ENCODE assay signal across 1 cellular context in the genomic region with DNA sequence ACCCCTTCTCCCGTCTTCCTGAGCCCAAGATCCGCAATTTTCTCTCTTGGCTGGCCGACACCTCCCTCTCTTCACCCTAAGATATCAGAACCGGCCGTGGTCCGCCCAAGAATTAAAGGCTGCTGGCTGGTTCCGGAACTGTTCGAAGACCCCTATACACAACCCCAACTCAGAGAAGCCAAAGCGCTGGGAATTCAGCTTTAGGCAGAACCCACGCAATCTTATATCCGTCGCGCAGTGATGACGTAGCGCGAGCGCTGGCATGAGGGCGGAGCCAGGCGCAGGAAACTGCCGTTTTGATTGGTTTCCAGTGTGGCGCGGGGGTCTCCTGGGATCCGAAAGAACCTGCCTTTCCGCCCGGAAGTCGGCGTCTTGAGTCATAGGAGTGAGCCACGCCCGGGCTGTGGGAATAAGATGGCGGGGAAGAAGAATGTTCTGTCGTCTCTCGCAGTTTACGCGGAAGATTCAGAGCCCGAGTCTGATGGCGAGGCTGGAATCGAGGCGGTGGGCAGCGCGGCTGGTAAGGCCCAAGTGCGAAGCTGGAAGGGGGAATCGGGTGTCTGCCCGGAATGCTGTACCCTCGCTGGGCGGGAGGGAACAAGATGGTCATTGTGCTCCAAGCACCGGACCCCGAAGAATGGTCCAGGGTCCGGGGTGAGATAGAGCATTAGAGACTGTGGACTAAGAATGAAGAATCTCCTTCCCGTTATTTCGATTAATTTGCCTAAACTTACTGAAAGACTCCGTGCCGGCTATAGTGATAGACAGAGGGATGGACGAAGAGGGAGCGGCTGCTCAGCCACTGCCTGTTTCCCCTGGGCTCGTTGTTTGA.
TF ChIP-seq lines count a peak whose summit lies in the region.

A gene (minus strand): TSS at position 196 of the 832 bp plus-strand sequence. CDS start 597 bp downstream, outside the sequence.
A gene (plus strand): TSS at position 380 of the 832 bp plus-strand sequence. CDS start 35 bp downstream, at position 415.

TF ChIP-seq in GM12878, 131 proteins besides CTCF, POLR2A, EP300 and RAD21 (continued from another document):
- no peak for TF ChIP-seq ZBED1 (IDR thresholded peaks at IDR 0.05; ENCODE audit: borderline replicate concordance)
- peak; percentile 98 for TF ChIP-seq YY1 (IDR thresholded peaks at IDR 0.05; ENCODE audit: low read depth, low read length)
- TF ChIP-seq NFXL1 (IDR thresholded peaks at IDR 0.05; ENCODE audit: borderline replicate concordance) = no peak
- TF ChIP-seq KDM1A (IDR thresholded peaks at IDR 0.05; ENCODE audit: borderline replicate concordance) = no peak
- TF ChIP-seq, protein P1, sequence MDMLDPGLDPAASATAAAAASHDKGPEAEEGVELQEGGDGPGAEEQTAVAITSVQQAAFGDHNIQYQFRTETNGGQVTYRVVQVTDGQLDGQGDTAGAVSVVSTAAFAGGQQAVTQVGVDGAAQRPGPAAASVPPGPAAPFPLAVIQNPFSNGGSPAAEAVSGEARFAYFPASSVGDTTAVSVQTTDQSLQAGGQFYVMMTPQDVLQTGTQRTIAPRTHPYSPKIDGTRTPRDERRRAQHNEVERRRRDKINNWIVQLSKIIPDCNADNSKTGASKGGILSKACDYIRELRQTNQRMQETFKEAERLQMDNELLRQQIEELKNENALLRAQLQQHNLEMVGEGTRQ (IDR thresholded peaks at IDR 0.05; ENCODE audit: borderline replicate concordance, low read depth, low read length) = no peak; the same call in 1 of the 2 replicates
- no peak for TF ChIP-seq ESRRA (IDR thresholded peaks at IDR 0.05; ENCODE audit: low read length)
- 0 out of 2 replicates have a peak, but pooled peaks have one; percentile 8 for TF ChIP-seq NRF1 (conservative IDR thresholded peaks at IDR 0.05; ENCODE audit: low read depth, low read length)
- TF ChIP-seq TARDBP (IDR thresholded peaks at IDR 0.05; ENCODE audit: borderline replicate concordance) = 0 out of 2 replicates have a peak, but pooled peaks have one; percentile 42
- TF ChIP-seq ETV6 (conservative IDR thresholded peaks at IDR 0.05 in 1 of 2, IDR thresholded peaks at IDR 0.05 in 1 of 2; ENCODE audit: borderline replicate concordance in 1 of 2, low read depth in 1 of 2) = 0 out of 4 replicates have a peak, but pooled peaks of 1 of the 2 experiments have one; percentile 5
- no peak for TF ChIP-seq NR2F1 (conservative IDR thresholded peaks at IDR 0.05)
- peak; percentile 59; the same call in 1 of the 2 replicates for TF ChIP-seq FOXK2 (IDR thresholded peaks at IDR 0.05)
- TF ChIP-seq SUPT20H (IDR thresholded peaks at IDR 0.05; ENCODE audit: borderline replicate concordance, control insufficient read depth, low read depth, low read length) = no peak
- no peak for TF ChIP-seq DPF2 (IDR thresholded peaks at IDR 0.05)
- no peak for TF ChIP-seq FOS (IDR thresholded peaks at IDR 0.05; ENCODE audit: borderline replicate concordance, extremely low read depth, insufficient read length)
- 0 out of 2 replicates have a peak, but pooled peaks have one; percentile 26 for TF ChIP-seq TBL1XR1 (IDR thresholded peaks at IDR 0.05; ENCODE audit: low read depth, low read length)
- TF ChIP-seq RBBP5 (conservative IDR thresholded peaks at IDR 0.05) = no peak
- TF ChIP-seq, protein P2, sequence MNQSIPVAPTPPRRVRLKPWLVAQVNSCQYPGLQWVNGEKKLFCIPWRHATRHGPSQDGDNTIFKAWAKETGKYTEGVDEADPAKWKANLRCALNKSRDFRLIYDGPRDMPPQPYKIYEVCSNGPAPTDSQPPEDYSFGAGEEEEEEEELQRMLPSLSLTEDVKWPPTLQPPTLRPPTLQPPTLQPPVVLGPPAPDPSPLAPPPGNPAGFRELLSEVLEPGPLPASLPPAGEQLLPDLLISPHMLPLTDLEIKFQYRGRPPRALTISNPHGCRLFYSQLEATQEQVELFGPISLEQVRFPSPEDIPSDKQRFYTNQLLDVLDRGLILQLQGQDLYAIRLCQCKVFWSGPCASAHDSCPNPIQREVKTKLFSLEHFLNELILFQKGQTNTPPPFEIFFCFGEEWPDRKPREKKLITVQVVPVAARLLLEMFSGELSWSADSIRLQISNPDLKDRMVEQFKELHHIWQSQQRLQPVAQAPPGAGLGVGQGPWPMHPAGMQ (IDR thresholded peaks at IDR 0.05; ENCODE audit: borderline replicate concordance) = no peak
- peak; percentile 99 for TF ChIP-seq CREB1 (IDR thresholded peaks at IDR 0.05; ENCODE audit: low read depth)
- TF ChIP-seq, protein P3, sequence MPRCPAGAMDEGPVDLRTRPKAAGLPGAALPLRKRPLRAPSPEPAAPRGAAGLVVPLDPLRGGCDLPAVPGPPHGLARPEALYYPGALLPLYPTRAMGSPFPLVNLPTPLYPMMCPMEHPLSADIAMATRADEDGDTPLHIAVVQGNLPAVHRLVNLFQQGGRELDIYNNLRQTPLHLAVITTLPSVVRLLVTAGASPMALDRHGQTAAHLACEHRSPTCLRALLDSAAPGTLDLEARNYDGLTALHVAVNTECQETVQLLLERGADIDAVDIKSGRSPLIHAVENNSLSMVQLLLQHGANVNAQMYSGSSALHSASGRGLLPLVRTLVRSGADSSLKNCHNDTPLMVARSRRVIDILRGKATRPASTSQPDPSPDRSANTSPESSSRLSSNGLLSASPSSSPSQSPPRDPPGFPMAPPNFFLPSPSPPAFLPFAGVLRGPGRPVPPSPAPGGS (IDR thresholded peaks at IDR 0.05; ENCODE audit: borderline replicate concordance, insufficient read depth, low read depth, low read length, poor library complexity, severe bottlenecking) = no peak
- TF ChIP-seq, protein P4, sequence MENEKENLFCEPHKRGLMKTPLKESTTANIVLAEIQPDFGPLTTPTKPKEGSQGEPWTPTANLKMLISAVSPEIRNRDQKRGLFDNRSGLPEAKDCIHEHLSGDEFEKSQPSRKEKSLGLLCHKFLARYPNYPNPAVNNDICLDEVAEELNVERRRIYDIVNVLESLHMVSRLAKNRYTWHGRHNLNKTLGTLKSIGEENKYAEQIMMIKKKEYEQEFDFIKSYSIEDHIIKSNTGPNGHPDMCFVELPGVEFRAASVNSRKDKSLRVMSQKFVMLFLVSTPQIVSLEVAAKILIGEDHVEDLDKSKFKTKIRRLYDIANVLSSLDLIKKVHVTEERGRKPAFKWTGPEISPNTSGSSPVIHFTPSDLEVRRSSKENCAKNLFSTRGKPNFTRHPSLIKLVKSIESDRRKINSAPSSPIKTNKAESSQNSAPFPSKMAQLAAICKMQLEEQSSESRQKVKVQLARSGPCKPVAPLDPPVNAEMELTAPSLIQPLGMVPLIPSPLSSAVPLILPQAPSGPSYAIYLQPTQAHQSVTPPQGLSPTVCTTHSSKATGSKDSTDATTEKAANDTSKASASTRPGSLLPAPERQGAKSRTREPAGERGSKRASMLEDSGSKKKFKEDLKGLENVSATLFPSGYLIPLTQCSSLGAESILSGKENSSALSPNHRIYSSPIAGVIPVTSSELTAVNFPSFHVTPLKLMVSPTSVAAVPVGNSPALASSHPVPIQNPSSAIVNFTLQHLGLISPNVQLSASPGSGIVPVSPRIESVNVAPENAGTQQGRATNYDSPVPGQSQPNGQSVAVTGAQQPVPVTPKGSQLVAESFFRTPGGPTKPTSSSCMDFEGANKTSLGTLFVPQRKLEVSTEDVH (IDR thresholded peaks at IDR 0.05; ENCODE audit: low read depth, partially characterized antibody) = peak; percentile 86
- no peak for TF ChIP-seq PAX8 (IDR thresholded peaks at IDR 0.05)
- TF ChIP-seq ZNF24 (IDR thresholded peaks at IDR 0.05) = no peak
- no peak for TF ChIP-seq POU2F2 (IDR thresholded peaks at IDR 0.05; ENCODE audit: borderline replicate concordance, low read depth, low read length)
- no peak for TF ChIP-seq JUNB (IDR thresholded peaks at IDR 0.05)
- TF ChIP-seq NR2C2 (IDR thresholded peaks at IDR 0.05; ENCODE audit: borderline replicate concordance, control insufficient read depth, insufficient read length, low read depth) = no peak
- no peak for TF ChIP-seq STAT3 (IDR thresholded peaks at IDR 0.05; ENCODE audit: low read depth, low read length)
- TF ChIP-seq SPI1 (IDR thresholded peaks at IDR 0.05; ENCODE audit: borderline replicate concordance, insufficient read depth, low read depth, low read length) = no peak
- no peak for TF ChIP-seq CHD1 (IDR thresholded peaks at IDR 0.05; ENCODE audit: low read depth, low read length)
- peak; percentile 70; the same call in 1 of the 2 replicates for TF ChIP-seq CHD2 (IDR thresholded peaks at IDR 0.05; ENCODE audit: borderline replicate concordance, low read depth, low read length)
